In genomic region chr19:10219678-10220077, GRCh38 we compare ENCODE assay signal across 8 cellular contexts. TPM values are rescaled to one million over a fixed set of nuclear protein-coding genes. Genes with fewer than 3 reads are reported as not detected.
DNase-seq lines count a peak whose midpoint lies in the region; ATAC-seq and TF ChIP-seq lines count a peak whose summit lies in the region.

No MANE protein-coding gene starts in this region.

- ATAC-seq in HG03095 (IDR thresholded peaks at IDR 0.05; ENCODE audit: unreplicated experiment) = no peak

- DNase-seq in ELF-1 (ENCODE audit: low read depth, low spot score) (peak; percentile 70), iPS-NIHi11 (ENCODE audit: low spot score) (peak; percentile 57), right atrium auricular region (ENCODE audit: low spot score) (no peak), NCI-H1092 treated with DMSO at 0.1 percent for 48 hours (lab: John Stamatoyannopoulos, UW) (no peak)
- peak; percentile 36 for DNase-seq in activated CD4-positive, alpha-beta T cell treated with anti-CD3 and anti-CD28 coated beads for 48 hours

- H3K27me3 ChIP-seq in HUES48 (ENCODE audit: control insufficient read depth, insufficient read depth, low read length) = no peaks in the 10 kb centered on the region
- no peaks in the 10 kb centered on the region for H3K27me3 ChIP-seq in right atrium auricular region

- H3K4me1 ChIP-seq in HUES48 (ENCODE audit: control insufficient read depth, insufficient read depth, low read length) (no peaks in the 10 kb centered on the region), right atrium auricular region (no peaks in the 10 kb centered on the region)

- peak; percentile 38 for TF ChIP-seq CTCF in 22Rv1 (IDR thresholded peaks at IDR 0.05)
- TF ChIP-seq CTCF in right atrium auricular region (IDR thresholded peaks at IDR 0.05) = no peak

- H3K36me3 ChIP-seq in HUES48 (ENCODE audit: control insufficient read depth, insufficient read depth, low read length) (no peaks in the 10 kb centered on the region), right atrium auricular region (peaks cover 11% of the 10 kb centered on the region)

- H3K9me3 ChIP-seq in HUES48 (ENCODE audit: control insufficient read depth, insufficient read depth, low read length) (no peaks in the 10 kb centered on the region), right atrium auricular region (no peaks in the 10 kb centered on the region)

- no peak overlapping the region for H3K4me3 ChIP-seq in HUES48 (ENCODE audit: low read depth, low read length)
- H3K4me3 ChIP-seq in right atrium auricular region = no peak overlapping the region

- H3K27ac ChIP-seq in 22Rv1 (no peak overlapping the region), HUES48 (ENCODE audit: low read depth, low read length) (peak overlapping the region; percentile 61), right atrium auricular region (no peak overlapping the region)

- H3K9ac ChIP-seq in HUES48 (ENCODE audit: low read depth, low read length) = no peak overlapping the region

RNA-seq across cellular contexts. Expression of gene S1PR2, which starts 11.5 kb away (rescaled TPM):
- 10 to 100 TPM in 1 of 2 donors, 1 to 10 TPM in 1; 4.3 to 14.7 TPM for total RNA-seq in right atrium auricular region

RNA-seq across cellular contexts. Expression of gene DNMT1, which starts 24.9 kb away (rescaled TPM):
- 10 to 100 TPM; 17.2 to 27.7 TPM for total RNA-seq in right atrium auricular region

RNA-seq across cellular contexts. Expression of gene MRPL4, which starts 32.3 kb away (rescaled TPM):
- 10 to 100 TPM; 75.9 to 86.3 TPM for total RNA-seq in right atrium auricular region

RNA-seq across cellular contexts. Expression of gene ICAM1, which starts 51.2 kb away (rescaled TPM):
- 10 to 100 TPM; 15.2 to 24.4 TPM for total RNA-seq in right atrium auricular region

Comparison
In these comparisons a context has a peak if more than half of its experiments do, and no peak if none do; other contexts are left out.
1. DNase-seq: peak in ELF-1 (single experiment), activated CD4-positive, alpha-beta T cell treated with anti-CD3 and anti-CD28 coated beads for 48 hours (single experiment) and iPS-NIHi11 (single experiment); none in right atrium auricular region (single experiment) and NCI-H1092 treated with DMSO at 0.1 percent for 48 hours (single experiment).